ENCODE assay signal across 2 cellular contexts in the genomic region with DNA sequence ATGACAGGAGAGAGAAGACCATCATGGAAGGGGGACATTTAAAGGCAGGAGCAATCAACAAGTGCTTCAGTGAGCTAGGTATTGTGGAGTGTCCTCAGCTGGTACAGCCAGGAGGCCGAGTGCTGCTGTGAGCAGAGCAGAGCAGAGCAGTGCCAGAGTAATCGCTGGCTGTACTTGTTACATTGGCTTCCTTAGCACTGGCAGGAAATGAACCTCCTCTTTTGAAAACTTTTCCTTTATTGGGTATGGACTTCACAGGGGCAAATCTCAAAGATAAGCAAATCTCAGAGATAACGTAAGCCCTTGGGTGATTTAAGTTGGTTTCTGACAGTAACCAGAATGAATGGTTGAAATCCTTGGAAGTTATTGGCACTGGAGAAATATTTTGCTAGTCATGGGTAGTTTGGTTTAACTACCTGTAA.
TF ChIP-seq lines count a peak whose summit lies in the region.

No MANE protein-coding gene starts in this region.

TF ChIP-seq in HCT116, 20 proteins besides CTCF, POLR2A, EP300 and RAD21:
- no peak for TF ChIP-seq POLR2AphosphoS5 (IDR thresholded peaks at IDR 0.05; ENCODE audit: low read depth, low read length)
- TF ChIP-seq CEBPB (IDR thresholded peaks at IDR 0.05; ENCODE audit: low read depth), result no peak
- no peak for TF ChIP-seq CBX3 (IDR thresholded peaks at IDR 0.05; ENCODE audit: low read depth)
- no peak for TF ChIP-seq SP1 (IDR thresholded peaks at IDR 0.05; ENCODE audit: low read depth)
- TF ChIP-seq, protein P1, sequence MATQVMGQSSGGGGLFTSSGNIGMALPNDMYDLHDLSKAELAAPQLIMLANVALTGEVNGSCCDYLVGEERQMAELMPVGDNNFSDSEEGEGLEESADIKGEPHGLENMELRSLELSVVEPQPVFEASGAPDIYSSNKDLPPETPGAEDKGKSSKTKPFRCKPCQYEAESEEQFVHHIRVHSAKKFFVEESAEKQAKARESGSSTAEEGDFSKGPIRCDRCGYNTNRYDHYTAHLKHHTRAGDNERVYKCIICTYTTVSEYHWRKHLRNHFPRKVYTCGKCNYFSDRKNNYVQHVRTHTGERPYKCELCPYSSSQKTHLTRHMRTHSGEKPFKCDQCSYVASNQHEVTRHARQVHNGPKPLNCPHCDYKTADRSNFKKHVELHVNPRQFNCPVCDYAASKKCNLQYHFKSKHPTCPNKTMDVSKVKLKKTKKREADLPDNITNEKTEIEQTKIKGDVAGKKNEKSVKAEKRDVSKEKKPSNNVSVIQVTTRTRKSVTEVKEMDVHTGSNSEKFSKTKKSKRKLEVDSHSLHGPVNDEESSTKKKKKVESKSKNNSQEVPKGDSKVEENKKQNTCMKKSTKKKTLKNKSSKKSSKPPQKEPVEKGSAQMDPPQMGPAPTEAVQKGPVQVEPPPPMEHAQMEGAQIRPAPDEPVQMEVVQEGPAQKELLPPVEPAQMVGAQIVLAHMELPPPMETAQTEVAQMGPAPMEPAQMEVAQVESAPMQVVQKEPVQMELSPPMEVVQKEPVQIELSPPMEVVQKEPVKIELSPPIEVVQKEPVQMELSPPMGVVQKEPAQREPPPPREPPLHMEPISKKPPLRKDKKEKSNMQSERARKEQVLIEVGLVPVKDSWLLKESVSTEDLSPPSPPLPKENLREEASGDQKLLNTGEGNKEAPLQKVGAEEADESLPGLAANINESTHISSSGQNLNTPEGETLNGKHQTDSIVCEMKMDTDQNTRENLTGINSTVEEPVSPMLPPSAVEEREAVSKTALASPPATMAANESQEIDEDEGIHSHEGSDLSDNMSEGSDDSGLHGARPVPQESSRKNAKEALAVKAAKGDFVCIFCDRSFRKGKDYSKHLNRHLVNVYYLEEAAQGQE (IDR thresholded peaks at IDR 0.05; ENCODE audit: low read depth), result no peak
- no peak for TF ChIP-seq ZNF274 (IDR thresholded peaks at IDR 0.05; ENCODE audit: low read depth, low read length)
- no peak for TF ChIP-seq SIN3A (IDR thresholded peaks at IDR 0.05; ENCODE audit: low read depth)
- no peak for TF ChIP-seq EZH2phosphoT487 (IDR thresholded peaks at IDR 0.05; ENCODE audit: borderline replicate concordance)
- TF ChIP-seq, protein P2, sequence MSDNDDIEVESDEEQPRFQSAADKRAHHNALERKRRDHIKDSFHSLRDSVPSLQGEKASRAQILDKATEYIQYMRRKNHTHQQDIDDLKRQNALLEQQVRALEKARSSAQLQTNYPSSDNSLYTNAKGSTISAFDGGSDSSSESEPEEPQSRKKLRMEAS (IDR thresholded peaks at IDR 0.05), result no peak
- TF ChIP-seq FOSL1 (IDR thresholded peaks at IDR 0.05; ENCODE audit: low read depth), result no peak
- TF ChIP-seq YY1 (IDR thresholded peaks at IDR 0.05; ENCODE audit: extremely low read depth, insufficient replicate concordance, low read depth, low read length), result no peak
- TF ChIP-seq SRF (IDR thresholded peaks at IDR 0.05; ENCODE audit: low read depth), result no peak
- TF ChIP-seq JUND (IDR thresholded peaks at IDR 0.05), result no peak
- TF ChIP-seq TCF7L2 (IDR thresholded peaks at IDR 0.05; ENCODE audit: borderline replicate concordance, extremely low read depth, insufficient read depth, insufficient read length), result no peak
- no peak for TF ChIP-seq EZH2 (IDR thresholded peaks at IDR 0.05)
- TF ChIP-seq, protein P3, sequence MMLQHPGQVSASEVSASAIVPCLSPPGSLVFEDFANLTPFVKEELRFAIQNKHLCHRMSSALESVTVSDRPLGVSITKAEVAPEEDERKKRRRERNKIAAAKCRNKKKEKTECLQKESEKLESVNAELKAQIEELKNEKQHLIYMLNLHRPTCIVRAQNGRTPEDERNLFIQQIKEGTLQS (IDR thresholded peaks at IDR 0.05), result no peak
- TF ChIP-seq ELF1 (IDR thresholded peaks at IDR 0.05; ENCODE audit: borderline replicate concordance, low read depth), result no peak
- TF ChIP-seq, protein P4, sequence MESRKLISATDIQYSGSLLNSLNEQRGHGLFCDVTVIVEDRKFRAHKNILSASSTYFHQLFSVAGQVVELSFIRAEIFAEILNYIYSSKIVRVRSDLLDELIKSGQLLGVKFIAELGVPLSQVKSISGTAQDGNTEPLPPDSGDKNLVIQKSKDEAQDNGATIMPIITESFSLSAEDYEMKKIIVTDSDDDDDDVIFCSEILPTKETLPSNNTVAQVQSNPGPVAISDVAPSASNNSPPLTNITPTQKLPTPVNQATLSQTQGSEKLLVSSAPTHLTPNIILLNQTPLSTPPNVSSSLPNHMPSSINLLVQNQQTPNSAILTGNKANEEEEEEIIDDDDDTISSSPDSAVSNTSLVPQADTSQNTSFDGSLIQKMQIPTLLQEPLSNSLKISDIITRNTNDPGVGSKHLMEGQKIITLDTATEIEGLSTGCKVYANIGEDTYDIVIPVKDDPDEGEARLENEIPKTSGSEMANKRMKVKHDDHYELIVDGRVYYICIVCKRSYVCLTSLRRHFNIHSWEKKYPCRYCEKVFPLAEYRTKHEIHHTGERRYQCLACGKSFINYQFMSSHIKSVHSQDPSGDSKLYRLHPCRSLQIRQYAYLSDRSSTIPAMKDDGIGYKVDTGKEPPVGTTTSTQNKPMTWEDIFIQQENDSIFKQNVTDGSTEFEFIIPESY (IDR thresholded peaks at IDR 0.05; ENCODE audit: extremely low read depth, insufficient replicate concordance, low read length), result no peak
- TF ChIP-seq EGR1 (IDR thresholded peaks at IDR 0.05; ENCODE audit: low read depth), result no peak

TF ChIP-seq in K562, 482 proteins besides CTCF, POLR2A, EP300 and RAD21:
- TF ChIP-seq PTBP1 (IDR thresholded peaks at IDR 0.05; ENCODE audit: low read depth, low read length) (no peak), CHD1 (IDR thresholded peaks at IDR 0.05; ENCODE audit: low read length) (no peak), CHCHD3 (CRISPR knock-in tag; IDR thresholded peaks at IDR 0.05) (no peak), ZNF239 (CRISPR knock-in tag; IDR thresholded peaks at IDR 0.05) (no peak), KAT7 (CRISPR knock-in tag; IDR thresholded peaks at IDR 0.05; ENCODE audit: borderline replicate concordance) (no peak), RBBP5 (IDR thresholded peaks at IDR 0.05; ENCODE audit: borderline replicate concordance, insufficient read depth, low read length, poor library complexity, severe bottlenecking) (no peak), CAMTA2 (CRISPR knock-in tag; conservative IDR thresholded peaks at IDR 0.05) (no peak), CBX5 (IDR thresholded peaks at IDR 0.05; ENCODE audit: borderline replicate concordance, low read depth) (no peak), MCM5 (IDR thresholded peaks at IDR 0.05; ENCODE audit: low read depth) (no peak)
- TF ChIP-seq, protein P5, sequence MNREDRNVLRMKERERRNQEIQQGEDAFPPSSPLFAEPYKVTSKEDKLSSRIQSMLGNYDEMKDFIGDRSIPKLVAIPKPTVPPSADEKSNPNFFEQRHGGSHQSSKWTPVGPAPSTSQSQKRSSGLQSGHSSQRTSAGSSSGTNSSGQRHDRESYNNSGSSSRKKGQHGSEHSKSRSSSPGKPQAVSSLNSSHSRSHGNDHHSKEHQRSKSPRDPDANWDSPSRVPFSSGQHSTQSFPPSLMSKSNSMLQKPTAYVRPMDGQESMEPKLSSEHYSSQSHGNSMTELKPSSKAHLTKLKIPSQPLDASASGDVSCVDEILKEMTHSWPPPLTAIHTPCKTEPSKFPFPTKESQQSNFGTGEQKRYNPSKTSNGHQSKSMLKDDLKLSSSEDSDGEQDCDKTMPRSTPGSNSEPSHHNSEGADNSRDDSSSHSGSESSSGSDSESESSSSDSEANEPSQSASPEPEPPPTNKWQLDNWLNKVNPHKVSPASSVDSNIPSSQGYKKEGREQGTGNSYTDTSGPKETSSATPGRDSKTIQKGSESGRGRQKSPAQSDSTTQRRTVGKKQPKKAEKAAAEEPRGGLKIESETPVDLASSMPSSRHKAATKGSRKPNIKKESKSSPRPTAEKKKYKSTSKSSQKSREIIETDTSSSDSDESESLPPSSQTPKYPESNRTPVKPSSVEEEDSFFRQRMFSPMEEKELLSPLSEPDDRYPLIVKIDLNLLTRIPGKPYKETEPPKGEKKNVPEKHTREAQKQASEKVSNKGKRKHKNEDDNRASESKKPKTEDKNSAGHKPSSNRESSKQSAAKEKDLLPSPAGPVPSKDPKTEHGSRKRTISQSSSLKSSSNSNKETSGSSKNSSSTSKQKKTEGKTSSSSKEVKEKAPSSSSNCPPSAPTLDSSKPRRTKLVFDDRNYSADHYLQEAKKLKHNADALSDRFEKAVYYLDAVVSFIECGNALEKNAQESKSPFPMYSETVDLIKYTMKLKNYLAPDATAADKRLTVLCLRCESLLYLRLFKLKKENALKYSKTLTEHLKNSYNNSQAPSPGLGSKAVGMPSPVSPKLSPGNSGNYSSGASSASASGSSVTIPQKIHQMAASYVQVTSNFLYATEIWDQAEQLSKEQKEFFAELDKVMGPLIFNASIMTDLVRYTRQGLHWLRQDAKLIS (CRISPR knock-in tag; IDR thresholded peaks at IDR 0.05), result no peak
- TF ChIP-seq, protein P6, sequence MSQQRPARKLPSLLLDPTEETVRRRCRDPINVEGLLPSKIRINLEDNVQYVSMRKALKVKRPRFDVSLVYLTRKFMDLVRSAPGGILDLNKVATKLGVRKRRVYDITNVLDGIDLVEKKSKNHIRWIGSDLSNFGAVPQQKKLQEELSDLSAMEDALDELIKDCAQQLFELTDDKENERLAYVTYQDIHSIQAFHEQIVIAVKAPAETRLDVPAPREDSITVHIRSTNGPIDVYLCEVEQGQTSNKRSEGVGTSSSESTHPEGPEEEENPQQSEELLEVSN (IDR thresholded peaks at IDR 0.05; ENCODE audit: borderline replicate concordance in 1 of 2, extremely low read depth in 1 of 2, insufficient read depth in 1 of 2, insufficient read length in 1 of 2, low read depth in 1 of 2, low read length in 1 of 2, poor library complexity in 1 of 2, severe bottlenecking in 1 of 2), result no peak
